Comparison of ENCODE assay signal across 22 cellular contexts in the genomic region with DNA sequence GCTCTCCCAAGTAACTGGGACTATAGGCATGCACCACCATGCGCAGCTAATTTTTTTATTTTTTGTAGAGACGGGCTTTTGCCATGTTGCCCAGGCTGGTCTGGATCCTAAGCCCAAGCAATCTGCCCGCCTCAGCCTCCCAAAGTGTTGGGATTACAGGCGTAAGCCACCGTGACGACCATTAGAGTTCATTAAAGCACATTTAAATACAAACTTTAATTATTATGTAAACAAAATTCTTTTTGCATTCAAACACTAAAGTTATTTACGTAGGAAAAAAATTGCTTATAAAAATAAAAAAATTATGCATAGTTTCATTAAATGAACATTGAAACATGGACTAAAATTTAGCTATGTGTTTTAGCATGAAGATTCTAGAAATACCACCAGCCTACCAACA. TPM values are rescaled to one million over a fixed set of nuclear protein-coding genes. Genes with fewer than 3 reads are reported as not detected.
DNase-seq lines count a peak whose midpoint lies in the region; ATAC-seq, FAIRE-seq and TF ChIP-seq lines count a peak whose summit lies in the region.
"Had no signal": no experiment of that assay in that cellular context is flagged by ENCODE, and none has a peak within 500 bp of the region (broad histone marks: within the 10 kb centered on the region; RNA-seq: fewer than 3 reads in every experiment).

No MANE protein-coding gene starts in this region.

- H3K4me3 Mint-ChIP-seq in stimulated activated naive B cell treated with anti-CD40 and anti-IgM and Interleukin-4, amounts not matched to agents 10 μg/mL and 1 μg/mL and 100 μg/mL, for 72 hours, result no peak overlapping the region
- H3K4me3 Mint-ChIP-seq: CD4-positive, alpha-beta T cell; CD8-positive, alpha-beta T cell had no signal

- peaks cover 60% of the 10 kb centered on the region for H3K79me2 ChIP-seq in DOHH2 (ENCODE audit: control insufficient read depth, low read length)
- peaks cover 46% of the 10 kb centered on the region for H3K79me2 ChIP-seq in OCI-LY3 (ENCODE audit: low read length)

- TF ChIP-seq CTCF in DOHH2 (IDR thresholded peaks at IDR 0.05; ENCODE audit: low read depth, low read length, poor library complexity, severe bottlenecking), result no peak
- no peak for TF ChIP-seq CTCF in OCI-LY3 (IDR thresholded peaks at IDR 0.05; ENCODE audit: low read depth, low read length)

- H3K9ac ChIP-seq in OCI-LY3 (ENCODE audit: low read length), result 0 out of 2 replicates have a peak overlapping the region, but pooled peaks have one; percentile 34
- H3K9ac ChIP-seq: BLaER1 treated with 17β-estradiol and CSF1 and Interleukin-3, amounts not matched to agents 10 nM and 100 nM had no signal

- peaks cover 28 to 46% of the 10 kb centered on the region in 2 donors for H3K36me3 Mint-ChIP-seq in stimulated activated naive B cell treated with anti-CD40 and anti-IgM and Interleukin-4, amounts not matched to agents 10 μg/mL and 1 μg/mL and 100 μg/mL, for 72 hours

- H3K27me3 ChIP-seq in DOHH2 (ENCODE audit: control insufficient read depth, low read length), result no peaks in the 10 kb centered on the region
- H3K27me3 ChIP-seq in OCI-LY3 (ENCODE audit: low read depth, low read length), result no peaks in the 10 kb centered on the region
- H3K27me3 ChIP-seq: BLaER1 treated with 17β-estradiol and CSF1 and Interleukin-3, amounts not matched to agents 10 nM and 100 nM had no signal

- peak overlapping the region; percentile 73 for H3K27ac Mint-ChIP-seq in stimulated activated naive B cell treated with anti-CD40 and anti-IgM and Interleukin-4, amounts not matched to agents 10 μg/mL and 1 μg/mL and 100 μg/mL, for 72 hours
- H3K27ac Mint-ChIP-seq: CD4-positive, alpha-beta T cell; CD8-positive, alpha-beta T cell had no signal

- H3K36me3 ChIP-seq in DOHH2 (ENCODE audit: control insufficient read depth, low read length) (peaks cover 85% of the 10 kb centered on the region), OCI-LY3 (replicated peaks; ENCODE audit: low read depth, low read length) (peaks cover 48% of the 10 kb centered on the region)

- H3K4me3 ChIP-seq in DOHH2 (ENCODE audit: low read length) (no peak overlapping the region), OCI-LY3 (ENCODE audit: low read length) (no peak overlapping the region)
- H3K4me3 ChIP-seq: BLaER1 treated with 17β-estradiol and CSF1 and Interleukin-3, amounts not matched to agents 10 nM and 100 nM; GM12878 had no signal

- H3F3A ChIP-seq in DOHH2 (ENCODE audit: control insufficient read depth, insufficient read depth), result peaks cover 22% of the 10 kb centered on the region

- DNase-seq in stimulated activated naive B cell treated with anti-CD40 and anti-IgM and Interleukin-4, amounts not matched to agents 10 μg/mL and 1 μg/mL and 100 μg/mL, for 72 hours, result no peak
- DNase-seq in SK-N-DZ (ENCODE audit: low spot score) (no peak), RCC 7860 (ENCODE audit: low spot score) (no peak)
- DNase-seq: 8988T; ACHN; Caco-2; Calu3; CD4-positive, alpha-beta T cell; CD8-positive, alpha-beta T cell; DMS79 treated with DMSO at 0.1 percent for 48 hours; EL; GDM1 had no signal

- H3K27ac ChIP-seq in DOHH2 (ENCODE audit: low read depth, low read length), result peak overlapping the region; percentile 58; the same call in 1 of the 2 replicates
- peak overlapping the region; percentile 73 for H3K27ac ChIP-seq in OCI-LY3 (ENCODE audit: low read length)
- H3K27ac ChIP-seq: BLaER1 treated with 17β-estradiol and CSF1 and Interleukin-3, amounts not matched to agents 10 nM and 100 nM; C4-2B had no signal

- H4K20me1 ChIP-seq in DOHH2 (ENCODE audit: control insufficient read depth, insufficient read depth, low read depth, low read length) (no peaks in the 10 kb centered on the region; the same call in 1 of the 2 replicates), OCI-LY3 (ENCODE audit: insufficient read depth, low read length) (peaks cover 7% of the 10 kb centered on the region; the same call in 1 of the 2 replicates)

- FAIRE-seq in RCC 7860 (lab: Jason Lieb, UNC), result no peak
- FAIRE-seq: A204.1, D721Med, GM12878, GM12892 had no signal

- ATAC-seq in stimulated activated naive B cell treated with anti-CD40 and anti-IgM and Interleukin-4, amounts not matched to agents 10 μg/mL and 1 μg/mL and 100 μg/mL, for 72 hours (replicated peaks), result no peak
- ATAC-seq in HG02759 (IDR thresholded peaks at IDR 0.05; ENCODE audit: unreplicated experiment), result no peak
- ATAC-seq: CD8-positive, alpha-beta T cell had no signal

- no peaks in the 10 kb centered on the region for H3K27me3 Mint-ChIP-seq in stimulated activated naive B cell treated with anti-CD40 and anti-IgM and Interleukin-4, amounts not matched to agents 10 μg/mL and 1 μg/mL and 100 μg/mL, for 72 hours
- H3K27me3 Mint-ChIP-seq: CD4-positive, alpha-beta T cell had no signal

- H3K9me3 Mint-ChIP-seq in stimulated activated naive B cell treated with anti-CD40 and anti-IgM and Interleukin-4, amounts not matched to agents 10 μg/mL and 1 μg/mL and 100 μg/mL, for 72 hours, result no peaks in the 10 kb centered on the region
- H3K9me3 Mint-ChIP-seq: CD4-positive, alpha-beta T cell; CD8-positive, alpha-beta T cell had no signal

- H3K4me1 ChIP-seq in DOHH2 (ENCODE audit: control insufficient read depth, low read length) (peaks cover 41% of the 10 kb centered on the region), OCI-LY3 (ENCODE audit: low read length) (peaks cover 18% of the 10 kb centered on the region)
- H3K4me1 ChIP-seq: Caco-2 had no signal

- no peaks in the 10 kb centered on the region for H3K9me2 ChIP-seq in DOHH2 (replicated peaks; ENCODE audit: control insufficient read depth, low read length)

- H3K4me2 ChIP-seq in DOHH2 (ENCODE audit: low read length) (peak overlapping the region; percentile 44), OCI-LY3 (ENCODE audit: low read length) (peak overlapping the region; percentile 68; the same call in 1 of the 2 replicates)

- H2AFZ ChIP-seq in OCI-LY3 (ENCODE audit: low read depth, low read length), result no peak overlapping the region

- peaks cover 20 to 64% of the 10 kb centered on the region in 2 donors for H3K4me1 Mint-ChIP-seq in stimulated activated naive B cell treated with anti-CD40 and anti-IgM and Interleukin-4, amounts not matched to agents 10 μg/mL and 1 μg/mL and 100 μg/mL, for 72 hours

- no peaks in the 10 kb centered on the region for H3K9me3 ChIP-seq in DOHH2 (ENCODE audit: control insufficient read depth, insufficient read depth, low read length)
- H3K9me3 ChIP-seq in OCI-LY3 (ENCODE audit: insufficient read depth, low read length), result no peaks in the 10 kb centered on the region
- H3K9me3 ChIP-seq: BLaER1 treated with 17β-estradiol and CSF1 and Interleukin-3, amounts not matched to agents 10 nM and 100 nM; Caco-2 had no signal

RNA-seq across cellular contexts. Expression of a gene that starts 7.2 kb away (rescaled TPM):
- polyA plus RNA-seq in SK-N-DZ (2014; cell fraction: cytosol; rRNA removed), result 22.9 and 25.8 TPM in 2 replicates
- 17.0 and 23.8 TPM in 2 replicates for polyA plus RNA-seq in SK-N-DZ (2014; cell fraction: nucleus; rRNA removed)

RNA-seq across cellular contexts. Expression of a gene that starts 26.7 kb away (rescaled TPM):
- 0.05 TPM in 1 of 2 replicates, not detected in the other for polyA plus RNA-seq in SK-N-DZ (2014; cell fraction: cytosol; rRNA removed)
- not detected in 2 replicates for polyA plus RNA-seq in SK-N-DZ (2014; cell fraction: nucleus; rRNA removed)
- polyA plus RNA-seq: BJ had no signal
